Comparison of ENCODE assay signal across 9 cellular contexts in genomic region chr22:22061085-22062077, GRCh38.
A peak's percentile ranks its signal among the peaks of the same experiment; 100 is the strongest.
DNase-seq lines count a peak whose midpoint lies in the region; ATAC-seq, FAIRE-seq and TF ChIP-seq lines count a peak whose summit lies in the region.
"Had no signal": no experiment of that assay in that cellular context is flagged by ENCODE, and none has a peak within 500 bp of the region (broad histone marks: within the 10 kb centered on the region; RNA-seq: fewer than 3 reads in every experiment).

No MANE protein-coding gene starts in this region.

- TF ChIP-seq POLR2A in HCT116 (IDR thresholded peaks at IDR 0.05; ENCODE audit: borderline replicate concordance, extremely low read depth, insufficient read depth, insufficient read length) (no peak), gastroesophageal sphincter (IDR thresholded peaks at IDR 0.05) (no peak)

- DNase-seq in HCT116 (ENCODE audit: low read depth, low spot score), result peak; percentile 8
- DNase-seq in PC-3, result peak; percentile 29
- no peak for DNase-seq in endothelial cell (ENCODE audit: low spot score)
- no peak for DNase-seq in HK-2 (ENCODE audit: unreplicated experiment)
- DNase-seq in HTR-8/SVneo (ENCODE audit: insufficient read length, low spot score), result no peak

- RAD21 ChIA-PET in HCT116 (lab: Charles Lee; ENCODE audit: low non-redundant PET in 1 of 2, low total read pairs in 2 of 2, uncharacterized antibody in 2 of 2, unreplicated experiment in 2 of 2), result no interaction called here

- BruUV-seq in HCT116 (replicated peaks; lab: Mats Ljungman, UMichigan) (no TSS peak), PC-3 (replicated peaks; lab: Mats Ljungman, UMichigan) (no TSS peak)

- CTCF ChIA-PET in HCT116 (lab: Charles Lee) (interaction anchor here (0.6 to 2.0 kb wide), 23 partner anchors 9 to 146 kb away, joined by 3 to 19 read pairs (median 3); no protein-coding TSS in a partner anchor), PC-3 (lab: Charles Lee) (interaction anchor here (0.7 kb wide), 1 partner anchor 134 kb away, joined by 5 read pairs; no protein-coding TSS in a partner anchor)

- no peaks in the 10 kb centered on the region for H4K20me1 ChIP-seq in HCT116 (ENCODE audit: insufficient read depth)
- H4K20me1 ChIP-seq in PC-3 (ENCODE audit: low read length), result no peaks in the 10 kb centered on the region

- intact Hi-C loops in HCT116 (cut with micrococcal nuclease) (no loop called here), PC-3 (cut with micrococcal nuclease) (no loop called here)

- H3K9ac ChIP-seq in HCT116 (ENCODE audit: low read length) (no peak overlapping the region), PC-3 (ENCODE audit: low read length) (no peak overlapping the region)

- H3K27ac Mint-ChIP-seq in stimulated activated memory B cell treated with anti-CD40 and anti-IgM and Interleukin-4, amounts not matched to agents 10 μg/mL and 1 μg/mL and 100 μg/mL, for 72 hours, result peak overlapping the region; percentile 58
- no peak overlapping the region for H3K27ac Mint-ChIP-seq in endothelial cell (ENCODE audit: unreplicated experiment)
- H3K27ac Mint-ChIP-seq: activated naive CD8-positive, alpha-beta T cell had no signal

- H2AFZ ChIP-seq in HCT116 (ENCODE audit: low read depth, low read length, poor library complexity, severe bottlenecking) (no peak overlapping the region), PC-3 (ENCODE audit: low read length) (no peak overlapping the region)

- H3K4me2 ChIP-seq in HCT116 (ENCODE audit: low read length) (no peak overlapping the region), PC-3 (ENCODE audit: low read length) (no peak overlapping the region)

- H3K9me3 Mint-ChIP-seq in stimulated activated memory B cell treated with anti-CD40 and anti-IgM and Interleukin-4, amounts not matched to agents 10 μg/mL and 1 μg/mL and 100 μg/mL, for 72 hours, result no peaks in the 10 kb centered on the region
- no peaks in the 10 kb centered on the region for H3K9me3 Mint-ChIP-seq in endothelial cell (ENCODE audit: unreplicated experiment)

- H3F3A ChIP-seq in PC-3 (ENCODE audit: low read length, unreplicated experiment), result no peaks in the 10 kb centered on the region

- H3K27me3 ChIP-seq in HCT116 (ENCODE audit: insufficient read depth, low read length), result peaks cover 8% of the 10 kb centered on the region; the same call in 1 of the 2 replicates
- peaks cover 9% of the 10 kb centered on the region; the same call in 1 of the 2 replicates for H3K27me3 ChIP-seq in PC-3 (ENCODE audit: low read length)
- peaks cover 44% of the 10 kb centered on the region for H3K27me3 ChIP-seq in gastroesophageal sphincter

- H3K4me1 ChIP-seq in HCT116 (ENCODE audit: control insufficient read depth in 1 of 2, insufficient read depth in 2 of 2, low read length in 2 of 2), result no peaks in the 10 kb centered on the region; a peak in 1 of 4 replicates
- H3K4me1 ChIP-seq in PC-3 (ENCODE audit: insufficient read depth, low read length), result no peaks in the 10 kb centered on the region
- peaks cover 0 to 9% (median 5%) of the 10 kb centered on the region in 3 donors for H3K4me1 ChIP-seq in gastroesophageal sphincter

- POLR2A ChIA-PET in HCT116 (lab: Charles Lee), result interaction anchor here (0.6 kb wide), 1 partner anchor 64 kb away, joined by 3 read pairs; no protein-coding TSS in a partner anchor
- POLR2A ChIA-PET in PC-3 (lab: Charles Lee; ENCODE audit: unreplicated experiment), result no interaction called here

- no peaks in the 10 kb centered on the region for H3K79me2 ChIP-seq in HCT116 (ENCODE audit: insufficient read depth, low read length)
- no peaks in the 10 kb centered on the region for H3K79me2 ChIP-seq in PC-3 (ENCODE audit: low read length)

- H3K9me2 ChIP-seq in HCT116 (ENCODE audit: insufficient read depth) (no peaks in the 10 kb centered on the region), PC-3 (replicated peaks; ENCODE audit: low read length) (no peaks in the 10 kb centered on the region)

- no peak for TF ChIP-seq RAD21 in HCT116 (IDR thresholded peaks at IDR 0.05; ENCODE audit: low read depth)

- no peak for TF ChIP-seq EP300 in gastroesophageal sphincter (IDR thresholded peaks at IDR 0.05)

- H3K27me3 Mint-ChIP-seq in stimulated activated memory B cell treated with anti-CD40 and anti-IgM and Interleukin-4, amounts not matched to agents 10 μg/mL and 1 μg/mL and 100 μg/mL, for 72 hours, result no peaks in the 10 kb centered on the region
- H3K27me3 Mint-ChIP-seq in endothelial cell (ENCODE audit: unreplicated experiment), result no peaks in the 10 kb centered on the region

- TF ChIP-seq CTCF in HCT116 (IDR thresholded peaks at IDR 0.05 in 2 of 3, conservative IDR thresholded peaks at IDR 0.05 in 1 of 3; ENCODE audit: borderline replicate concordance in 1 of 3, insufficient read depth in 1 of 3, low read depth in 2 of 3, low read length in 2 of 3), result peak; percentile 10 to 26 (median 20); a peak in 1 of 6 replicates
- TF ChIP-seq CTCF in PC-3 (conservative IDR thresholded peaks at IDR 0.05; ENCODE audit: low read depth, low read length), result no peak; the same call in 1 of the 2 replicates
- TF ChIP-seq CTCF in gastroesophageal sphincter (IDR thresholded peaks at IDR 0.05), result peak in 3 of 4 experiments; percentile 17 to 29 (median 20)
- TF ChIP-seq CTCF in endothelial cell (IDR thresholded peaks at IDR 0.05; ENCODE audit: unreplicated experiment), result no peak

- WGBS in gastroesophageal sphincter (ENCODE audit: low coverage in 1 of 2), 2 donors, result 24 to 34% methylated on average over 5 to 11 of the region's 11 CpGs

- H3K9me3 ChIP-seq in HCT116 (ENCODE audit: control insufficient read depth in 1 of 2, insufficient read depth in 1 of 2, low read depth in 1 of 2, low read length in 2 of 2), result no peaks in the 10 kb centered on the region
- H3K9me3 ChIP-seq in PC-3 (ENCODE audit: low read length), result no peaks in the 10 kb centered on the region
- no peaks in the 10 kb centered on the region for H3K9me3 ChIP-seq in gastroesophageal sphincter

- ATAC-seq in HCT116, result peak; percentile 43
- peak; percentile 72 for ATAC-seq in PC-3
- peak; percentile 97 for ATAC-seq in gastroesophageal sphincter
- ATAC-seq in stimulated activated memory B cell treated with anti-CD40 and anti-IgM and Interleukin-4, amounts not matched to agents 10 μg/mL and 1 μg/mL and 100 μg/mL, for 72 hours, result no peak
- ATAC-seq in HG03159 (IDR thresholded peaks at IDR 0.05; ENCODE audit: unreplicated experiment), result no peak

- H3K27ac ChIP-seq in HCT116 (ENCODE audit: low read depth, low read length) (no peak overlapping the region), PC-3 (ENCODE audit: low read length) (no peak overlapping the region), gastroesophageal sphincter (peak overlapping the region in 3 of 4 donors; percentile 62 to 75 (median 74))

- H3K36me3 ChIP-seq in HCT116 (ENCODE audit: control insufficient read depth in 1 of 2, insufficient read depth in 2 of 2, low read length in 2 of 2) (no peaks in the 10 kb centered on the region), PC-3 (ENCODE audit: low read depth, low read length) (no peaks in the 10 kb centered on the region), gastroesophageal sphincter (no peaks in the 10 kb centered on the region)

- peaks cover 41% of the 10 kb centered on the region for H3K4me1 Mint-ChIP-seq in stimulated activated memory B cell treated with anti-CD40 and anti-IgM and Interleukin-4, amounts not matched to agents 10 μg/mL and 1 μg/mL and 100 μg/mL, for 72 hours
- no peaks in the 10 kb centered on the region for H3K4me1 Mint-ChIP-seq in endothelial cell (ENCODE audit: unreplicated experiment)

- H3K4me3 ChIP-seq in HCT116 (replicated peaks in 1 of 2; ENCODE audit: low read depth in 1 of 2, low read length in 2 of 2) (no peak overlapping the region), PC-3 (ENCODE audit: low read length) (no peak overlapping the region), gastroesophageal sphincter (no peak overlapping the region)

- H3K4me3 Mint-ChIP-seq in stimulated activated memory B cell treated with anti-CD40 and anti-IgM and Interleukin-4, amounts not matched to agents 10 μg/mL and 1 μg/mL and 100 μg/mL, for 72 hours, result peak overlapping the region; percentile 12
- H3K4me3 Mint-ChIP-seq in endothelial cell (ENCODE audit: unreplicated experiment), result no peak overlapping the region
- H3K4me3 Mint-ChIP-seq: activated naive CD8-positive, alpha-beta T cell had no signal

- H3K36me3 Mint-ChIP-seq in stimulated activated memory B cell treated with anti-CD40 and anti-IgM and Interleukin-4, amounts not matched to agents 10 μg/mL and 1 μg/mL and 100 μg/mL, for 72 hours, result no peaks in the 10 kb centered on the region
- H3K36me3 Mint-ChIP-seq in endothelial cell (ENCODE audit: low read depth, unreplicated experiment), result no peaks in the 10 kb centered on the region
- H3K36me3 Mint-ChIP-seq: activated naive CD8-positive, alpha-beta T cell had no signal

- FAIRE-seq in HTR-8/SVneo (lab: Jason Lieb, UNC), result no peak

TF ChIP-seq in HCT116, 20 proteins besides CTCF, POLR2A, EP300 and RAD21:
- no peak for TF ChIP-seq ATF3 (IDR thresholded peaks at IDR 0.05)
- TF ChIP-seq ZFX (IDR thresholded peaks at IDR 0.05), result no peak
- TF ChIP-seq, protein P1, sequence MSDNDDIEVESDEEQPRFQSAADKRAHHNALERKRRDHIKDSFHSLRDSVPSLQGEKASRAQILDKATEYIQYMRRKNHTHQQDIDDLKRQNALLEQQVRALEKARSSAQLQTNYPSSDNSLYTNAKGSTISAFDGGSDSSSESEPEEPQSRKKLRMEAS (IDR thresholded peaks at IDR 0.05), result no peak
- TF ChIP-seq FOSL1 (IDR thresholded peaks at IDR 0.05; ENCODE audit: low read depth), result no peak
- TF ChIP-seq EZH2 (IDR thresholded peaks at IDR 0.05), result no peak
- TF ChIP-seq CEBPB (IDR thresholded peaks at IDR 0.05; ENCODE audit: low read depth), result peak; percentile 87

Comparison
In these comparisons a context has a peak if more than half of its experiments do, and no peak if none do; other contexts are left out.
1. ATAC-seq: peak in HCT116 (single experiment), PC-3 (single experiment) and gastroesophageal sphincter (single experiment); none in stimulated activated memory B cell treated with anti-CD40 and anti-IgM and Interleukin-4, amounts not matched to agents 10 μg/mL and 1 μg/mL and 100 μg/mL, for 72 hours (single experiment) and HG03159 (single experiment).
2. DNase-seq: peak in HCT116 (single experiment) and PC-3 (single experiment); none in endothelial cell (single experiment), HK-2 (single experiment) and HTR-8/SVneo (single experiment).
3. H3K27ac ChIP-seq: peak in gastroesophageal sphincter (3 of 4); none in HCT116 (single experiment) and PC-3 (single experiment).
4. CTCF ChIP-seq: peak in HCT116 (3 of 3) and gastroesophageal sphincter (3 of 4); none in PC-3 (single experiment) and endothelial cell (single experiment).